ENCODE assay signal across 8 cellular contexts in the genomic region with DNA sequence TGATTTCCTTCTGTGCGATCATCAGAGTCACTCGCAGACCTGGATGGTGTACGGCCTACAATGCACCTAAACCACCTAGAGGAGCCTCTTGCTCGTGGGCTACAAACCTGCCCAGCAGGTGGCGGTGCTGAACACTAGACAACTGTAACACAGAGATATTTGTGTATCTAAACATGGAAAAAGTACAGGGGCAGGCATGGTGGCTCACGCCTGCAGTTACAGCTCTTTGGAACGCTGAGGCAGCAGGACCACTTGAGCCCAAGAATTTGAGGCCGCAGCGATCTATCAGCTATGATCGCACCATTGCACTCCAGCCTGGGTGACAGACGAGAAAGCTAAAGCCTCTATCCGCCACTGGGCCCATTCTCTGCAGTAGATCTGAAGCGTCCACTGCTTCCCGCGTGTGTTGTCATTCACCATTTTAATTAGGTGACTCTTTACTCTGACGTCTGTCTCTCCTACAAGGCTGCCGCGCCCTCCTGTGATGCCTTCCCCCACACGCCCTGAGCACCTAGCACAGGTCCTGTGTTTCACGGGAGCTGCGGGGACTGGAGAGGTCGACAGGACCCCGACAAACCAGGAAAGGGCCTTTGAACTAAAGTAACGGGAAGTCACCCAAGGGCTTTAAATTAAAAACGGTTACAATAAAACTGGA. TPM values are rescaled to one million over a fixed set of nuclear protein-coding genes. Genes with fewer than 3 reads are reported as not detected.
DNase-seq lines count a peak whose midpoint lies in the region; ATAC-seq and TF ChIP-seq lines count a peak whose summit lies in the region.

No MANE protein-coding gene starts in this region.

- TF ChIP-seq RAD21 in IMR-90 (IDR thresholded peaks at IDR 0.05; ENCODE audit: low read length) = no peak

- H3K36me3 ChIP-seq in IMR-90 (ENCODE audit: control insufficient read depth, insufficient read depth, low read length) = peaks cover 14% of the 10 kb centered on the region; the same call in 1 of the 2 replicates
- H3K36me3 ChIP-seq in SJSA1 = peaks cover 52% of the 10 kb centered on the region

- 3% methylated on average over 11 of the region's 25 CpGs; no CpG with 5 or more reads in 1 of the 2 experiments for WGBS in IMR-90 (ENCODE audit: extremely low coverage in 2 of 2, insufficient read length in 1 of 2), 2 experiments

- no peak overlapping the region for H2BK20ac ChIP-seq in IMR-90 (ENCODE audit: low read depth, low read length)

- H3K79me1 ChIP-seq in IMR-90 (ENCODE audit: low read depth in 1 of 2, low read length in 2 of 2) = peaks cover 11 to 57% of the 10 kb centered on the region in 2 experiments

- no peak overlapping the region for H3K18ac ChIP-seq in IMR-90 (ENCODE audit: low read depth, low read length)

- TF ChIP-seq CTCF in Calu3 (IDR thresholded peaks at IDR 0.05; ENCODE audit: unreplicated experiment) = peak; percentile 58
- TF ChIP-seq CTCF in IMR-90 (conservative IDR thresholded peaks at IDR 0.05; ENCODE audit: low read depth, low read length) = peak; percentile 62
- TF ChIP-seq CTCF in retinal pigment epithelial cell (conservative IDR thresholded peaks at IDR 0.05; ENCODE audit: low read depth, low read length) = peak; percentile 93

- H3K4me1 ChIP-seq in IMR-90 (ENCODE audit: control insufficient read depth, insufficient read depth, low read length) = peaks cover 8% of the 10 kb centered on the region
- H3K4me1 ChIP-seq in SJSA1 (replicated peaks) = peaks cover 8% of the 10 kb centered on the region

- intact Hi-C loops in Calu3 (cut with micrococcal nuclease; ENCODE audit: unreplicated experiment) = no loop called here
- intact Hi-C loops in IMR-90 (cut with micrococcal nuclease) = loop anchor here (2.0 to 5.0 kb wide), 3 partner anchors 46 to 161 kb away; partner anchors contain the start of gene KNDC1
- intact Hi-C loops in left cardiac atrium (cut with DNase I) = no loop called here

- peak; percentile 32; the same call in 1 of the 2 replicates for TF ChIP-seq POLR2A in IMR-90 (IDR thresholded peaks at IDR 0.05; ENCODE audit: low read depth, low read length)

- H2AK9ac ChIP-seq in IMR-90 (replicated peaks; ENCODE audit: low read depth, low read length, poor library complexity) = peak overlapping the region; percentile 89

- peaks cover 8% of the 10 kb centered on the region for H3K4me1 Mint-ChIP-seq in Calu3 (ENCODE audit: low read depth, unreplicated experiment)

- H3K4ac ChIP-seq in IMR-90 (ENCODE audit: low read depth, low read length) = peak overlapping the region; percentile 71

- 0 out of 2 replicates have a peak overlapping the region, but pooled peaks have one; percentile 10 for H3K56ac ChIP-seq in IMR-90 (ENCODE audit: extremely low read depth, insufficient read depth, low read length)

- dilution Hi-C loops in IMR-90 (cut with HindIII; ENCODE audit: low sequenced_read_pairs, unreplicated experiment) = no loop called here

- no peak overlapping the region for H3K23ac ChIP-seq in IMR-90 (ENCODE audit: low read depth, low read length)

- BruUV-seq in Calu3 (replicated peaks; lab: Mats Ljungman, UMichigan) (no TSS peak), IMR-90 (replicated peaks; lab: Mats Ljungman, UMichigan) (no TSS peak)

- peak overlapping the region; percentile 60 to 65; a peak in 2 of 4 replicates for H4K8ac ChIP-seq in IMR-90 (ENCODE audit: low read depth in 2 of 2, low read length in 2 of 2)

- H2BK5ac ChIP-seq in IMR-90 (ENCODE audit: low read depth, low read length, poor library complexity, severe bottlenecking) = peak overlapping the region; percentile 64

- H4K5ac ChIP-seq in IMR-90 (ENCODE audit: low read depth, low read length) = no peak overlapping the region; the same call in 1 of the 2 replicates

- no peak overlapping the region for H2BK120ac ChIP-seq in IMR-90 (ENCODE audit: low read depth, low read length)

- H3K4me3 ChIP-seq in IMR-90 (ENCODE audit: insufficient read depth, low read depth, low read length) (peak overlapping the region; percentile 67), SJSA1 (peak overlapping the region; percentile 98), retinal pigment epithelial cell (ENCODE audit: low read length) (peak overlapping the region; percentile 73)

- peaks cover 46% of the 10 kb centered on the region for H4K20me1 ChIP-seq in IMR-90 (ENCODE audit: insufficient read depth, low read length)

- H3K27ac ChIP-seq in IMR-90 (ENCODE audit: insufficient read depth, low read length) (peak overlapping the region; percentile 83), SJSA1 (peak overlapping the region; percentile 92)

- peaks cover 32% of the 10 kb centered on the region for H3K36me3 Mint-ChIP-seq in Calu3 (ENCODE audit: insufficient read depth, unreplicated experiment)
- H3K36me3 Mint-ChIP-seq in activated naive CD4-positive, alpha-beta T cell treated with anti-CD3 and anti-CD28 coated beads, Interleukin-2, amount 50 U/mL, for 72 hours = peaks cover 8 to 9% of the 10 kb centered on the region in 2 donors

- H2BK15ac ChIP-seq in IMR-90 (ENCODE audit: low read depth, low read length) = no peak overlapping the region

- no peaks in the 10 kb centered on the region for H3K9me3 ChIP-seq in IMR-90 (ENCODE audit: control insufficient read depth, insufficient read depth, low read length)
- no peaks in the 10 kb centered on the region for H3K9me3 ChIP-seq in SJSA1 (replicated peaks)

- H3K14ac ChIP-seq in IMR-90 (replicated peaks; ENCODE audit: low read depth, low read length) = peak overlapping the region; percentile 22

- in situ Hi-C loops in IMR-90 (cut with MboI; ENCODE audit: low sequenced_read_pairs) = no loop called here

- peak overlapping the region; percentile 100 for H3K4me2 ChIP-seq in IMR-90 (ENCODE audit: low read depth, low read length)

- no peaks in the 10 kb centered on the region for H3K9me3 Mint-ChIP-seq in Calu3 (ENCODE audit: low read depth, unreplicated experiment)
- no peaks in the 10 kb centered on the region for H3K9me3 Mint-ChIP-seq in activated naive CD4-positive, alpha-beta T cell treated with anti-CD3 and anti-CD28 coated beads, Interleukin-2, amount 50 U/mL, for 72 hours

- ATAC-seq in GM21360 (IDR thresholded peaks at IDR 0.05; ENCODE audit: unreplicated experiment) (peak; percentile 45), IMR-90 (ENCODE audit: low read depth) (no peak), left cardiac atrium (peak in 1 of 2 donors; percentile 15), GM19023 (IDR thresholded peaks at IDR 0.05; ENCODE audit: unreplicated experiment) (no peak)
- ATAC-seq in activated naive CD4-positive, alpha-beta T cell treated with anti-CD3 and anti-CD28 coated beads, Interleukin-2, amount 50 U/mL, for 72 hours = peak; percentile 53 to 73

- CTCF ChIA-PET in Calu3 (lab: Charles Lee) = interaction anchor here (1.2 kb wide), 1 partner anchor 16 kb away, joined by 4 read pairs; no protein-coding TSS in a partner anchor
- CTCF ChIA-PET in IMR-90 (lab: Yijun Ruan, JAX) = interaction anchor here (0.6 to 1.1 kb wide), 5 partner anchors 12 to 45 kb away, joined by 3 to 5 read pairs (median 3); no protein-coding TSS in a partner anchor

- POLR2A ChIA-PET in IMR-90 (lab: Charles Lee; ENCODE audit: unreplicated experiment) = no interaction called here

- peak overlapping the region; percentile 6 for H2AK5ac ChIP-seq in IMR-90 (ENCODE audit: low read depth, low read length)

- H2AFZ ChIP-seq in IMR-90 (replicated peaks; ENCODE audit: low read length, poor library complexity) = peak overlapping the region; percentile 99

- H4K91ac ChIP-seq in IMR-90 (ENCODE audit: insufficient read depth, low read depth, low read length) = peak overlapping the region; percentile 11; the same call in 1 of the 2 replicates

- H3K9ac ChIP-seq in IMR-90 (ENCODE audit: low read depth, low read length) = peak overlapping the region; percentile 88

- H3K4me3 Mint-ChIP-seq in Calu3 (ENCODE audit: low read depth, unreplicated experiment) = peak overlapping the region; percentile 76

- no peaks in the 10 kb centered on the region for H3K27me3 Mint-ChIP-seq in Calu3 (ENCODE audit: unreplicated experiment)

- H3K27me3 ChIP-seq in IMR-90 (ENCODE audit: control insufficient read depth, insufficient read depth, low read length) (no peaks in the 10 kb centered on the region), SJSA1 (replicated peaks) (no peaks in the 10 kb centered on the region)

- DNase-seq in Calu3 (peak; percentile 85), IMR-90 (peak; percentile 58), SJSA1 (ENCODE audit: low read depth in 1 of 2, low spot score in 2 of 2) (peak; percentile 62 to 70), left cardiac atrium (peak; percentile 69), retinal pigment epithelial cell (ENCODE audit: low read depth) (no peak)
- peak; percentile 72 to 82 for DNase-seq in activated naive CD4-positive, alpha-beta T cell treated with anti-CD3 and anti-CD28 coated beads, Interleukin-2, amount 50 U/mL, for 72 hours (ENCODE audit: low spot score in 2 of 2)

- peaks cover 14% of the 10 kb centered on the region; the same call in 1 of the 2 replicates for H3K9me1 ChIP-seq in IMR-90 (ENCODE audit: insufficient read depth, low read length)

- peak overlapping the region; percentile 82 for H3K27ac Mint-ChIP-seq in Calu3 (ENCODE audit: unreplicated experiment)
- peak overlapping the region; percentile 97 to 100 for H3K27ac Mint-ChIP-seq in activated naive CD4-positive, alpha-beta T cell treated with anti-CD3 and anti-CD28 coated beads, Interleukin-2, amount 50 U/mL, for 72 hours

RNA-seq across cellular contexts. Expression of gene TUBGCP2, which starts 0.8 kb away (rescaled TPM):
- total RNA-seq in Calu3 (2022) (41.0 and 47.2 TPM in 2 replicates), IMR-90 (2012; rRNA removed) (65.0 and 72.6 TPM in 2 replicates), left cardiac atrium (10 to 100 TPM; 33.6 to 36.6 TPM)
- 48.1 and 48.6 TPM in 2 replicates for polyA plus RNA-seq in IMR-90 (2012; rRNA removed)
- 23.0 and 41.7 TPM in 2 replicates for polyA plus RNA-seq in IMR-90 (2012; cell fraction: cytosol; rRNA removed)
- polyA plus RNA-seq in IMR-90 (2012; cell fraction: nucleus; rRNA removed; ENCODE audit: low replicate concordance) = 62.3 and 99.6 TPM in 2 replicates
- 49.7 and 74.3 TPM in 2 replicates for total RNA-seq in SJSA1 (2014; rRNA removed; shearing (Covaris generic))
- 10 to 100 TPM; 47.9 to 53.3 TPM for total RNA-seq in activated naive CD4-positive, alpha-beta T cell treated with anti-CD3 and anti-CD28 coated beads, Interleukin-2, amount 50 U/mL, for 72 hours

RNA-seq across cellular contexts. Expression of gene ZNF511, which starts 0.8 kb away (rescaled TPM):
- 21.2 and 24.0 TPM in 2 replicates for total RNA-seq in Calu3 (2022)
- 13.6 and 14.2 TPM in 2 replicates for total RNA-seq in IMR-90 (2012; rRNA removed)
- polyA plus RNA-seq in IMR-90 (2012; rRNA removed) = 32.6 and 36.8 TPM in 2 replicates
- 20.3 and 34.8 TPM in 2 replicates for polyA plus RNA-seq in IMR-90 (2012; cell fraction: cytosol; rRNA removed)
- 33.0 and 37.6 TPM in 2 replicates for polyA plus RNA-seq in IMR-90 (2012; cell fraction: nucleus; rRNA removed; ENCODE audit: low replicate concordance)
- 22.7 and 37.9 TPM in 2 replicates for total RNA-seq in SJSA1 (2014; rRNA removed; shearing (Covaris generic))
- total RNA-seq in activated naive CD4-positive, alpha-beta T cell treated with anti-CD3 and anti-CD28 coated beads, Interleukin-2, amount 50 U/mL, for 72 hours = 10 to 100 TPM; 43.4 to 55.6 TPM
- 10 to 100 TPM; 34.3 to 44.6 TPM for total RNA-seq in left cardiac atrium

RNA-seq across cellular contexts. Expression of gene CALY, which starts 28.8 kb away (rescaled TPM):
- total RNA-seq in Calu3 (2022) (not detected in 2 replicates), IMR-90 (2012; rRNA removed) (not detected in 2 replicates), left cardiac atrium (not detected)
- polyA plus RNA-seq in IMR-90 (2012; rRNA removed) = 0.34 and 0.62 TPM in 2 replicates
- polyA plus RNA-seq in IMR-90 (2012; cell fraction: cytosol; rRNA removed) = 1.1 and 1.9 TPM in 2 replicates
- 0.88 and 2.2 TPM in 2 replicates for polyA plus RNA-seq in IMR-90 (2012; cell fraction: nucleus; rRNA removed; ENCODE audit: low replicate concordance)
- not detected in 2 replicates for total RNA-seq in SJSA1 (2014; rRNA removed; shearing (Covaris generic))
- total RNA-seq in activated naive CD4-positive, alpha-beta T cell treated with anti-CD3 and anti-CD28 coated beads, Interleukin-2, amount 50 U/mL, for 72 hours = not detected

RNA-seq across cellular contexts. Expression of gene ADAM8, which starts 31.2 kb away (rescaled TPM):
- total RNA-seq in Calu3 (2022) = 40.4 and 54.4 TPM in 2 replicates
- total RNA-seq in IMR-90 (2012; rRNA removed) = under 0.01 and 0.28 TPM in 2 replicates
- polyA plus RNA-seq in IMR-90 (2012; rRNA removed) = 0.74 and 0.90 TPM in 2 replicates
- polyA plus RNA-seq in IMR-90 (2012; cell fraction: cytosol; rRNA removed) = 0.14 and 0.51 TPM in 2 replicates
- 6.8 and 19.7 TPM in 2 replicates for polyA plus RNA-seq in IMR-90 (2012; cell fraction: nucleus; rRNA removed; ENCODE audit: low replicate concordance)
- total RNA-seq in SJSA1 (2014; rRNA removed; shearing (Covaris generic)) = 0.03 TPM in 1 of 2 replicates, not detected in the other
- 100 to 1,000 TPM; 101 to 201 TPM for total RNA-seq in activated naive CD4-positive, alpha-beta T cell treated with anti-CD3 and anti-CD28 coated beads, Interleukin-2, amount 50 U/mL, for 72 hours
- total RNA-seq in left cardiac atrium = 1 to 10 TPM; 2.3 to 3.8 TPM

RNA-seq across cellular contexts. Expression of gene PRAP1, which starts 39.3 kb away (rescaled TPM):
- not detected in 2 replicates for total RNA-seq in Calu3 (2022)
- total RNA-seq in IMR-90 (2012; rRNA removed) = not detected in 2 replicates
- not detected in 2 replicates for polyA plus RNA-seq in IMR-90 (2012; rRNA removed)
- 0.05 and 0.15 TPM in 2 replicates for polyA plus RNA-seq in IMR-90 (2012; cell fraction: cytosol; rRNA removed)
- polyA plus RNA-seq in IMR-90 (2012; cell fraction: nucleus; rRNA removed; ENCODE audit: low replicate concordance) = not detected in 2 replicates
- total RNA-seq in SJSA1 (2014; rRNA removed; shearing (Covaris generic)) = not detected in 2 replicates
- not detected for total RNA-seq in activated naive CD4-positive, alpha-beta T cell treated with anti-CD3 and anti-CD28 coated beads, Interleukin-2, amount 50 U/mL, for 72 hours
- total RNA-seq in left cardiac atrium = not detected

Comparison
In these comparisons a context has a peak if more than half of its experiments do, and no peak if none do; other contexts are left out.
1. ATAC-seq: peak in GM21360 (single experiment) and activated naive CD4-positive, alpha-beta T cell treated with anti-CD3 and anti-CD28 coated beads, Interleukin-2, amount 50 U/mL, for 72 hours (2 of 2); none in IMR-90 (single experiment) and GM19023 (single experiment).
2. Peak in every context shown above with its lines, with median percentiles within 50 percentile points of each other: CTCF ChIP-seq and H3K4me3 ChIP-seq.